Comparison of ENCODE assay signal across 1 cellular context in the genomic region with DNA sequence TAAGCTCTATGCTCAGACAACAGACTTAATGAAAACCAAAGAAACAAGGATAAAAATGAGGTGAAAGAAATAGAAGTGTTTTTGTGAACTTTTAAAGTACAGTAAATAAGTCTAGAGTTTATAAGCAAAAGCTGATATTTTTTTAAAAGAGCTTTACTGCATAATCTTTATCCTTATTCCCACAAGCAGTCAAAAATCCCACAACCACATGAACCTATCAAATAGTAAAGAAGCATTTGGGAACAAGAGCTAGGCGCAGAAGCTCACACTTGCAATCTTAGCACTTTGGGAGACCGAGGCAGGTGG.
A peak's percentile ranks its signal among the peaks of the same experiment; 100 is the strongest.
TF ChIP-seq lines count a peak whose summit lies in the region.

No MANE protein-coding gene starts in this region.

TF ChIP-seq in K562, 482 proteins besides CTCF, POLR2A, EP300 and RAD21:
- TF ChIP-seq RB1 (IDR thresholded peaks at IDR 0.05; ENCODE audit: low read depth) (no peak), SAFB2 (IDR thresholded peaks at IDR 0.05; ENCODE audit: borderline replicate concordance, low read depth, low read length, severe bottlenecking) (no peak), FOXM1 (IDR thresholded peaks at IDR 0.05; ENCODE audit: low read depth) (no peak), FOXM1 (CRISPR knock-in tag; IDR thresholded peaks at IDR 0.05; ENCODE audit: low read depth) (no peak), GTF2E2 (tag; IDR thresholded peaks at IDR 0.05) (no peak), HDAC8 (tag; IDR thresholded peaks at IDR 0.05) (no peak)
- TF ChIP-seq, protein P1, sequence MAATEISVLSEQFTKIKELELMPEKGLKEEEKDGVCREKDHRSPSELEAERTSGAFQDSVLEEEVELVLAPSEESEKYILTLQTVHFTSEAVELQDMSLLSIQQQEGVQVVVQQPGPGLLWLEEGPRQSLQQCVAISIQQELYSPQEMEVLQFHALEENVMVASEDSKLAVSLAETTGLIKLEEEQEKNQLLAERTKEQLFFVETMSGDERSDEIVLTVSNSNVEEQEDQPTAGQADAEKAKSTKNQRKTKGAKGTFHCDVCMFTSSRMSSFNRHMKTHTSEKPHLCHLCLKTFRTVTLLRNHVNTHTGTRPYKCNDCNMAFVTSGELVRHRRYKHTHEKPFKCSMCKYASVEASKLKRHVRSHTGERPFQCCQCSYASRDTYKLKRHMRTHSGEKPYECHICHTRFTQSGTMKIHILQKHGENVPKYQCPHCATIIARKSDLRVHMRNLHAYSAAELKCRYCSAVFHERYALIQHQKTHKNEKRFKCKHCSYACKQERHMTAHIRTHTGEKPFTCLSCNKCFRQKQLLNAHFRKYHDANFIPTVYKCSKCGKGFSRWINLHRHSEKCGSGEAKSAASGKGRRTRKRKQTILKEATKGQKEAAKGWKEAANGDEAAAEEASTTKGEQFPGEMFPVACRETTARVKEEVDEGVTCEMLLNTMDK (IDR thresholded peaks at IDR 0.05; ENCODE audit: borderline replicate concordance, insufficient read depth, low read depth, low read length, poor library complexity, severe bottlenecking): peak; percentile 1
